ENCODE assay signal across 24 cellular contexts in the genomic region with DNA sequence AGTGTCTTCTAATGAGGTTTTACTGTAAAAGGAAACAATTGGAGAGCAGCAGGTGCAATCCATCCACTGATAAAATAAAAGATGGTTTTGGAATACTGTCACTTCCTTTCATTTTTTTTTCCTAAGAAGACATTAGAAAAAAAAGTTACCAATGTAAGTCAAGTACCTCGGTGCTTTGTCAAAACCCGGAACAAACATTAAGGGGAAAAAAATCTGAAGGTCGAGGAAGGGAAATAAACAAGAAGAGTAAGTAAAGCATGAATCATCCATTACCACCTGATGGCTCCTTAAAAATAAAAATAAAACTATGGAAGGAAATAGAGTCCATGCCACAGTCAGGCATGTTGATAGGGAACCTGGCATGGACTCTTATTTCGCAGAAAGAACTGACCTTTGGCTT. TPM values are rescaled to one million over a fixed set of nuclear protein-coding genes. Genes with fewer than 3 reads are reported as not detected.
"Had no signal": no experiment of that assay in that cellular context is flagged by ENCODE, and none has a peak within 500 bp of the region (broad histone marks: within the 10 kb centered on the region; RNA-seq: fewer than 3 reads in every experiment).

No MANE protein-coding gene starts in this region.

- H2AFZ ChIP-seq: neural progenitor cell had no signal

- H3K4me1 ChIP-seq: esophagus squamous epithelium, gastroesophageal sphincter, left ventricle myocardium inferior, lower lobe of right lung, neural progenitor cell, right atrium auricular region, sigmoid colon, tibial artery, upper lobe of left lung, uterus had no signal

- FAIRE-seq: endometrium, keratinocyte had no signal

- DNase-seq: cortex of kidney; effector memory CD4-positive, alpha-beta T cell; esophagus squamous epithelium; foreskin fibroblast; immature natural killer cell; left ventricle myocardium inferior; lower lobe of right lung; midbrain; nucleus accumbens; ovary; sigmoid colon; stimulated activated CD4-positive, alpha-beta T cell treated with anti-CD3 and anti-CD28 coated beads, Interleukin-12 subunit alpha, Interleukin-12 subunit beta, amount 100 ng/mL, for 4 hours; stimulated activated naive CD4-positive, alpha-beta T cell treated with Interleukin-2 at 50 U/mL for 16 hours; tibial artery; upper lobe of left lung; uterus had no signal

- H3K36me3 ChIP-seq: esophagus squamous epithelium, gastroesophageal sphincter, left ventricle myocardium inferior, lower lobe of right lung, neural progenitor cell, ovary, right atrium auricular region, sigmoid colon, tibial artery, upper lobe of left lung, uterus had no signal

- H3K27ac ChIP-seq: esophagus squamous epithelium, gastroesophageal sphincter, left ventricle myocardium inferior, lower lobe of right lung, neural progenitor cell, ovary, right atrium auricular region, sigmoid colon, skin epidermis, tibial artery, upper lobe of left lung, uterus had no signal

- H3K9ac ChIP-seq: neural progenitor cell had no signal

- H3K9me3 ChIP-seq: esophagus squamous epithelium, gastroesophageal sphincter, left ventricle myocardium inferior, lower lobe of right lung, ovary, right atrium auricular region, sigmoid colon, tibial artery, upper lobe of left lung, uterus had no signal

- ATAC-seq: gastroesophageal sphincter; lower lobe of right lung; natural killer cell treated with Interleukin-12 subunit alpha and Interleukin-12 subunit beta and Interleukin-15 and Interleukin-18, amount 100 ng/mL, for 72 hours had no signal

- H3K4me3 ChIP-seq: esophagus squamous epithelium, gastroesophageal sphincter, left ventricle myocardium inferior, lower lobe of right lung, neural progenitor cell, ovary, right atrium auricular region, sigmoid colon, skin epidermis, tibial artery, upper lobe of left lung, uterus had no signal

- H3K27me3 ChIP-seq: gastroesophageal sphincter, neural progenitor cell, ovary, right atrium auricular region, sigmoid colon, tibial artery, upper lobe of left lung, uterus had no signal

- H3K4me2 ChIP-seq: neural progenitor cell had no signal

RNA-seq across cellular contexts. Expression of gene XPNPEP2, which starts 15.3 kb away (rescaled TPM):
- total RNA-seq: epithelial cell of proximal tubule had no signal

RNA-seq across cellular contexts. Expression of gene SASH3, which starts 56.2 kb away (rescaled TPM):
- total RNA-seq: epithelial cell of proximal tubule had no signal
